8 cellular contexts compared by ENCODE assay signal in the genomic region with DNA sequence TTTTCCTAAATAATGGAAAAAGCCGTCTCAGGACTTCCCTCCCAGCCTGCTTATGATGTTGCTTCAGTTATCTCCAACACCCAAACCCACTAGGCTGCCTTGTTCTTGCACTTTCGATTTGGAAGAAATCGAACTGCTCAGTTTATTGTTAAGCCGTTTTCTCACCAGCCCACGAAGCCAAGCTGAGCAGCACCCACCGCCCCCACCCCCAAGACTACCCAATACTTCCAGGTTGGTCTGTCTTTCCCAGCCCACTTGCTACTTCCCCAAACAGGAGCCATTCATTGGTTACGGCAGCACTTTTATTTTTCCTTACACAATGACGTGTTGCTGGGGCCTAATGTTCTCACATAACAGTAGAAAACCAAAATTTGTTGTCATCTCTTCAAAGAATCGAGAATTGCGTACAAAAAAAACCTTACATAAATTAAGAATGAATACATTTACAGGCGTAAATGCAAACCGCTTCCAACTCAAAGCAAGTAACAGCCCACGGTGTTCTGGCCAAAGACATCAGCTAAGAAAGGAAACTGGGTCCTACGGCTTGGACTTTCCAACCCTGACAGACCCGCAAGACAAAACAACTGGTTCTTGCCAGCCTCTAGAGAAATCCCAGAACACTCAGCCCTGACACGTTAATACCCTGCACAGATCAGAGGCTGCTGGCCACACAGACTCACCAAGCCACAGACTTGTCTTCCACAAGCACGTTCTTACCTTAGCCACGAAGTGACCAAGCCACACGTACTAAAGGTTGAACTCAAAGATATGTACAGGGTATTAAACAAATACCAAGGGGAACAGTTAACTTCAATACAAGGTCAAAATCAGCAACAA. TPM values are rescaled to one million over a fixed set of nuclear protein-coding genes. Genes with fewer than 3 reads are reported as not detected.
DNase-seq lines count a peak whose midpoint lies in the region; ATAC-seq and TF ChIP-seq lines count a peak whose summit lies in the region.

No MANE protein-coding gene starts in this region.

- H3K4me1 ChIP-seq in Caco-2 (peaks cover 22% of the 10 kb centered on the region), tibial nerve (peaks cover 0 to 24% (median 16%) of the 10 kb centered on the region in 4 donors)

- DNase-seq in Caco-2 (no peak), NOMO-1 treated with DMSO at 0.1 percent for 48 hours (lab: John Stamatoyannopoulos, UW; ENCODE audit: unreplicated experiment) (peak; percentile 38), medulla oblongata (ENCODE audit: extremely low spot score) (peak; percentile 34), tibial nerve (ENCODE audit: low spot score in 2 of 2) (no peak), epidermal melanocyte (ENCODE audit: insufficient read length, low spot score) (no peak), posterior vena cava (ENCODE audit: low spot score) (no peak)

- intact Hi-C loops in Caco-2 (cut with micrococcal nuclease; ENCODE audit: unreplicated experiment) (loop anchor here (10.0 kb wide), 1 partner anchor 115 kb away; the partner anchor contains the start of gene BAHCC1), posterior vena cava (cut with DNase I) (loop anchor here in 1 of 2 donors (2.0 kb wide), 1 partner anchor 113 kb away; no protein-coding TSS in a partner anchor)

- WGBS in tibial nerve, 2 donors, result 3 to 4% methylated on average over 19 of the region's 19 CpGs

- H3K4me3 Mint-ChIP-seq in Caco-2 (ENCODE audit: unreplicated experiment) (peak overlapping the region; percentile 92), brain (peak overlapping the region; percentile 94 to 100 (median 99))

- H3K27me3 ChIP-seq in Caco-2 (replicated peaks; ENCODE audit: control insufficient read depth, insufficient read depth, low read length) (no peaks in the 10 kb centered on the region), tibial nerve (no peaks in the 10 kb centered on the region)

- no peaks in the 10 kb centered on the region for H3K27me3 Mint-ChIP-seq in Caco-2 (ENCODE audit: insufficient read depth, unreplicated experiment)
- H3K27me3 Mint-ChIP-seq in brain, result peaks cover 34% of the 10 kb centered on the region

- no peak for TF ChIP-seq POLR2A in tibial nerve (IDR thresholded peaks at IDR 0.05)

- BruUV-seq in Caco-2 (replicated peaks; lab: Mats Ljungman, UMichigan), result no TSS peak

- TF ChIP-seq CTCF in Caco-2 (IDR thresholded peaks at IDR 0.05; ENCODE audit: insufficient read depth in 1 of 2, low read depth in 1 of 2, low read length in 1 of 2, severe bottlenecking in 1 of 2, unreplicated experiment in 1 of 2) (no peak), brain (conservative IDR thresholded peaks at IDR 0.05) (no peak), tibial nerve (IDR thresholded peaks at IDR 0.05) (no peak)

- H3K4me3 ChIP-seq in Caco-2 (ENCODE audit: low read depth, low read length) (peak overlapping the region; percentile 72), tibial nerve (peak overlapping the region; percentile 90 to 96 (median 95))

- POLR2A ChIA-PET in Caco-2 (lab: Charles Lee), result interaction anchor here (1.1 to 1.2 kb wide), 2 partner anchors 9 to 10 kb away, joined by 6 to 8 read pairs; no protein-coding TSS in a partner anchor

- H3K4me1 Mint-ChIP-seq in Caco-2 (ENCODE audit: low read depth, unreplicated experiment) (peaks cover 26% of the 10 kb centered on the region), brain (peaks cover 33% of the 10 kb centered on the region)

- H3K36me3 Mint-ChIP-seq in Caco-2 (ENCODE audit: insufficient read depth, unreplicated experiment) (peaks cover 85% of the 10 kb centered on the region), brain (peaks cover 48% of the 10 kb centered on the region)

- TF ChIP-seq EP300 in tibial nerve (IDR thresholded peaks at IDR 0.05), result no peak

- H3K27ac Mint-ChIP-seq in Caco-2 (ENCODE audit: unreplicated experiment), result peak overlapping the region; percentile 77
- peak overlapping the region; percentile 94 to 98 (median 98) for H3K27ac Mint-ChIP-seq in brain

- H3K9me3 ChIP-seq in Caco-2 (no peaks in the 10 kb centered on the region), tibial nerve (no peaks in the 10 kb centered on the region)

- H3K36me3 ChIP-seq in Caco-2 (ENCODE audit: control insufficient read depth, insufficient read depth, low read length) (peaks cover 14% of the 10 kb centered on the region), tibial nerve (peaks cover 0 to 48% (median 17%) of the 10 kb centered on the region in 3 donors)

- no peak for ATAC-seq in GM18867 (IDR thresholded peaks at IDR 0.05; ENCODE audit: unreplicated experiment)

- H3K9me3 Mint-ChIP-seq in Caco-2 (ENCODE audit: unreplicated experiment) (no peaks in the 10 kb centered on the region), brain (peaks cover 5 to 19% (median 14%) of the 10 kb centered on the region in 5 experiments)

- CTCF ChIA-PET in Caco-2 (lab: Charles Lee), result interaction anchor here (0.6 to 1.0 kb wide), 2 partner anchors 25 to 200 kb away, joined by 3 to 4 read pairs; no protein-coding TSS in a partner anchor

- H3K27ac ChIP-seq in tibial nerve, result peak overlapping the region; percentile 19 to 100 (median 95)

RNA-seq across cellular contexts. Expression of gene ACTG1, which starts 2.7 kb away (rescaled TPM):
- total RNA-seq in Caco-2 (2022) (1,436 and 1,933 TPM in 2 replicates), tibial nerve (1,000 to 10,000 TPM; 2,372 to 2,875 (median 2,670) TPM), posterior vena cava (1,000 to 10,000 TPM; 1,410 to 1,809 TPM)
- polyA plus RNA-seq in brain (ENCODE audit: insufficient read depth, low read depth, low replicate concordance), result 5,204 TPM

RNA-seq across cellular contexts. Expression of gene FSCN2, which starts 18.3 kb away (rescaled TPM):
- total RNA-seq in Caco-2 (2022) (2.1 and 2.9 TPM in 2 replicates), tibial nerve (1 to 10 TPM in 3 of 4 donors, under 1 TPM in 1; 0.42 to 4.4 (median 3.7) TPM), posterior vena cava (1 to 10 TPM; 1.6 to 2.0 TPM)
- 1.3 TPM for polyA plus RNA-seq in brain (ENCODE audit: insufficient read depth, low read depth, low replicate concordance)

RNA-seq across cellular contexts. Expression of gene FAAP100, which starts 42.2 kb away (rescaled TPM):
- total RNA-seq in Caco-2 (2022) (38.5 and 42.2 TPM in 2 replicates), tibial nerve (10 to 100 TPM; 20.1 to 41.7 (median 26.7) TPM), posterior vena cava (10 to 100 TPM; 18.9 TPM)
- 25.8 TPM for polyA plus RNA-seq in brain (ENCODE audit: insufficient read depth, low read depth, low replicate concordance)

Comparison
In these comparisons a context has a peak if more than half of its experiments do, and no peak if none do; other contexts are left out.
1. DNase-seq: peak in NOMO-1 treated with DMSO at 0.1 percent for 48 hours (single experiment) and medulla oblongata (single experiment); none in Caco-2 (0 of 2), tibial nerve (0 of 2), epidermal melanocyte (single experiment) and posterior vena cava (single experiment).